8 cellular contexts compared by ENCODE assay signal in genomic region chr10:3780056-3780765, GRCh38.
DNase-seq lines count a peak whose midpoint lies in the region; ATAC-seq and TF ChIP-seq lines count a peak whose summit lies in the region.

No MANE protein-coding gene starts in this region.

- no peaks in the 10 kb centered on the region for H3K27me3 ChIP-seq in muscle layer of colon (ENCODE audit: control insufficient read depth in 1 of 2, insufficient read depth in 2 of 2, low read length in 2 of 2)

- POLR2A ChIA-PET in AG04449 (lab: Yijun Ruan, JAX) = interaction anchor here (0.7 to 2.4 kb wide), 2 partner anchors 462 to 749 kb away, joined by 3 to 18 read pairs; no protein-coding TSS in a partner anchor

- no peaks in the 10 kb centered on the region for H3K9me3 ChIP-seq in muscle layer of colon (ENCODE audit: low read length)

- no peak for ATAC-seq in GM21528 (IDR thresholded peaks at IDR 0.05; ENCODE audit: low FRiP score, unreplicated experiment)

- H3K27ac ChIP-seq in muscle layer of colon (ENCODE audit: low read depth, low read length) = peak overlapping the region; percentile 99

- TF ChIP-seq CTCF in AG04449 (IDR thresholded peaks at IDR 0.05; ENCODE audit: insufficient read depth, low read length, missing control alignments) (no peak), choroid plexus epithelial cell (conservative IDR thresholded peaks at IDR 0.05; ENCODE audit: low read depth, low read length) (no peak)

- H3K36me3 ChIP-seq in muscle layer of colon (ENCODE audit: insufficient read depth, low read length) = peaks cover 63% of the 10 kb centered on the region

- H3K9ac ChIP-seq in muscle layer of colon (ENCODE audit: low read length) = peak overlapping the region; percentile 100

- CTCF ChIA-PET in AG04449 (lab: Yijun Ruan, JAX) = interaction anchor here (1.0 to 1.2 kb wide), 4 partner anchors 324 to 986 kb away, joined by 3 to 5 read pairs (median 3); no protein-coding TSS in a partner anchor

- H3K4me3 ChIP-seq in AG04449 (ENCODE audit: low read depth, low read length) (peak overlapping the region; percentile 94), choroid plexus epithelial cell (ENCODE audit: low read depth, low read length) (peak overlapping the region; percentile 99), muscle layer of colon (ENCODE audit: low read depth in 1 of 2, low read length in 2 of 2) (peak overlapping the region; percentile 11 to 100)

- peaks cover 64% of the 10 kb centered on the region for H3K4me1 ChIP-seq in muscle layer of colon (ENCODE audit: insufficient read depth, low read length)

- DNase-seq in AG04449 (ENCODE audit: low read depth, low spot score) (no peak), LoVo (ENCODE audit: low spot score) (peak; percentile 44), choroid plexus epithelial cell (ENCODE audit: low read depth) (peak; percentile 75), NCI-H1105 treated with DMSO at 0.1 percent for 48 hours (lab: John Stamatoyannopoulos, UW) (no peak), NCI-H1930 (lab: John Stamatoyannopoulos, UW) (no peak), NOMO-1 (lab: John Stamatoyannopoulos, UW; ENCODE audit: unreplicated experiment in 2 of 2) (no peak)

Comparison
In these comparisons a context has a peak if more than half of its experiments do, and no peak if none do; other contexts are left out.
1. DNase-seq: peak in LoVo (single experiment) and choroid plexus epithelial cell (single experiment); none in AG04449 (single experiment), NCI-H1105 treated with DMSO at 0.1 percent for 48 hours (single experiment), NCI-H1930 (0 of 2) and NOMO-1 (0 of 2).
2. Peak in every context shown above with its lines, with median percentiles within 50 percentile points of each other: H3K4me3 ChIP-seq.